20 cellular contexts compared by ENCODE assay signal in the genomic region with DNA sequence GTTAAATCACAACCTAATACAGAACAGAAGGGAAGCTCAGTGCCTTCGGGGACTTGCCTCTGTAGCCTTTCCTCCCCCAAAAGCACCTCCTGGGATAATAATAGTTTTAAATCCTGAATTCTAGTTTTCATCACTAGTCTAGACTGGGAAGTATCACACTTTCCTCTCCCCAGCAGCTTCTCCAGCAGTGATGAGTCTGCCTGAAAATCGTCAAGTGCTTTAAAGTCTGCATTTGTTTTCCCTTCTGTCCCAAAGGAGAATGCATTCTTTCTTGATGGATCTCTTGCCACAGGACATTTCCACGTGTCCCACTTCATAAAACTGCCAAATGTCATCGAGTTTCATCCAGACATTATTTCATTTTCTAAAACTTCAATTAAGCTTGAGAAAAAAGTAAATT. TPM values are rescaled to one million over a fixed set of nuclear protein-coding genes. Genes with fewer than 3 reads are reported as not detected.
DNase-seq lines count a peak whose midpoint lies in the region; ATAC-seq, FAIRE-seq and TF ChIP-seq lines count a peak whose summit lies in the region.
"Had no signal": no experiment of that assay in that cellular context is flagged by ENCODE, and none has a peak within 500 bp of the region (broad histone marks: within the 10 kb centered on the region; RNA-seq: fewer than 3 reads in every experiment).

No MANE protein-coding gene starts in this region.

- H3K9ac ChIP-seq in GM23248 (peak overlapping the region; percentile 61), iPS-20b (ENCODE audit: low read depth, low read length) (peak overlapping the region; percentile 9; the same call in 1 of the 2 replicates), skeletal muscle tissue (ENCODE audit: low read depth in 1 of 3, low read length in 3 of 3) (no peak overlapping the region)

- in situ Hi-C loops in GM23248 (cut with MboI), result no loop called here

- peak; percentile 80 for DNase-seq in GM23248
- DNase-seq in WTC11 (ENCODE audit: low spot score), result no peak
- DNase-seq in activated gamma-delta T cell (lab: John Stamatoyannopoulos, UW), result no peak
- DNase-seq in glomerular visceral epithelial cell (ENCODE audit: extremely low spot score), result no peak
- no peak for DNase-seq in GM12891 (ENCODE audit: insufficient read length, low spot score)
- DNase-seq in HTR-8/SVneo (ENCODE audit: insufficient read length, low spot score), result no peak
- DNase-seq: activated CD4-positive, CD25-positive, alpha-beta regulatory T cell treated with anti-CD3 and anti-CD28 coated beads, Interleukin-2, amount 50 U/mL, for 72 hours; activated naive CD8-positive, alpha-beta T cell treated with anti-CD3 and anti-CD28 coated beads, Interleukin-2, amount 50 U/mL, for 24 hours; central memory CD4-positive, alpha-beta T cell; effector CD4-positive, alpha-beta T cell; NCI-H524; SHP77; small intestine; thyroid gland had no signal

- H3K36me3 ChIP-seq in GM23248 (ENCODE audit: low read depth) (no peaks in the 10 kb centered on the region), iPS-20b (ENCODE audit: insufficient read depth, low read depth, low read length) (peaks cover 52% of the 10 kb centered on the region), skeletal muscle tissue (ENCODE audit: control insufficient read depth in 3 of 3, insufficient read depth in 3 of 3, low read length in 3 of 3) (no peaks in the 10 kb centered on the region)
- H3K36me3 ChIP-seq: thyroid gland had no signal

- H3K4me1 Mint-ChIP-seq in WTC11, result peaks cover 40% of the 10 kb centered on the region
- H3K4me1 Mint-ChIP-seq: activated naive CD8-positive, alpha-beta T cell treated with anti-CD3 and anti-CD28 coated beads, Interleukin-2, amount 50 U/mL, for 24 hours had no signal

- peak overlapping the region; percentile 87 for H3K27ac ChIP-seq in GM23248
- H3K27ac ChIP-seq in iPS-20b (ENCODE audit: low read length), result no peak overlapping the region
- H3K27ac ChIP-seq in skeletal muscle tissue (ENCODE audit: low read depth, low read length), result peak overlapping the region; percentile 6
- H3K27ac ChIP-seq: thyroid gland had no signal

- H3K36me3 Mint-ChIP-seq in WTC11, result peaks cover 45% of the 10 kb centered on the region

- TF ChIP-seq CTCF in WTC11 (IDR thresholded peaks at IDR 0.05), result no peak

- no peaks in the 10 kb centered on the region for H3K9me2 ChIP-seq in GM23248 (ENCODE audit: insufficient read depth)

- no peaks in the 10 kb centered on the region for H3K79me2 ChIP-seq in GM23248 (ENCODE audit: insufficient read depth)

- FAIRE-seq in GM12891 (lab: Jason Lieb, UNC) (no peak), HTR-8/SVneo (lab: Jason Lieb, UNC) (no peak)
- FAIRE-seq: D721Med, small intestine had no signal

- H3K27me3 Mint-ChIP-seq in WTC11 (ENCODE audit: low read depth), result no peaks in the 10 kb centered on the region
- H3K27me3 Mint-ChIP-seq: activated T-helper 17 cell treated with anti-CD3 and anti-CD28 coated beads, Interleukin-2, amount 50 U/mL, for 72 hours had no signal

- H3K4me1 ChIP-seq in GM23248 (ENCODE audit: insufficient read depth), result peaks cover 31% of the 10 kb centered on the region
- H3K4me1 ChIP-seq in iPS-20b (ENCODE audit: insufficient read depth, low read length), result peaks cover 18% of the 10 kb centered on the region; the same call in 1 of the 2 replicates
- H3K4me1 ChIP-seq in skeletal muscle tissue (ENCODE audit: control insufficient read depth in 3 of 3, insufficient read depth in 3 of 3, low read length in 3 of 3), result peaks cover 0 to 9% (median 2%) of the 10 kb centered on the region in 3 donors

- TF ChIP-seq POLR2A in GM12891 (IDR thresholded peaks at IDR 0.05; ENCODE audit: low read depth, low read length), result no peak

- H2AFZ ChIP-seq in GM23248, result no peak overlapping the region

- 0 out of 2 replicates have a peak overlapping the region, but pooled peaks have one; percentile 0 for H3K4me3 Mint-ChIP-seq in WTC11
- H3K4me3 Mint-ChIP-seq: activated naive CD8-positive, alpha-beta T cell treated with anti-CD3 and anti-CD28 coated beads, Interleukin-2, amount 50 U/mL, for 24 hours; activated T-helper 17 cell treated with anti-CD3 and anti-CD28 coated beads, Interleukin-2, amount 50 U/mL, for 72 hours; T-helper 2 cell treated with Interferon-gamma antibody and Interleukin-4, amounts not matched to agents 5 μg/mL and 100 μg/mL, for 36 hours had no signal

- H3K9me3 Mint-ChIP-seq in WTC11, result no peaks in the 10 kb centered on the region
- H3K9me3 Mint-ChIP-seq: activated naive CD8-positive, alpha-beta T cell treated with anti-CD3 and anti-CD28 coated beads, Interleukin-2, amount 50 U/mL, for 24 hours; activated T-helper 17 cell treated with anti-CD3 and anti-CD28 coated beads, Interleukin-2, amount 50 U/mL, for 72 hours; T-helper 2 cell treated with Interferon-gamma antibody and Interleukin-4, amounts not matched to agents 5 μg/mL and 100 μg/mL, for 36 hours had no signal

- H3K27me3 ChIP-seq in GM23248 (replicated peaks; ENCODE audit: insufficient read depth) (no peaks in the 10 kb centered on the region), iPS-20b (ENCODE audit: insufficient read depth, low read length) (no peaks in the 10 kb centered on the region), skeletal muscle tissue (ENCODE audit: control insufficient read depth in 3 of 3, insufficient read depth in 3 of 3, low read length in 3 of 3) (no peaks in the 10 kb centered on the region)
- H3K27me3 ChIP-seq: thyroid gland had no signal

- CTCF ChIA-PET in WTC11 (lab: Charles Lee), result interaction anchor here (1.1 to 1.7 kb wide), 2 partner anchors 15 to 147 kb away, joined by 3 to 11 read pairs; a partner anchor contains a TSS

- H4K20me1 ChIP-seq in GM23248 (ENCODE audit: insufficient read depth), result no peaks in the 10 kb centered on the region

- H3K9me3 ChIP-seq in GM23248 (ENCODE audit: low read depth), result no peaks in the 10 kb centered on the region
- no peaks in the 10 kb centered on the region for H3K9me3 ChIP-seq in iPS-20b (ENCODE audit: insufficient read depth, low read depth, low read length)
- H3K9me3 ChIP-seq in skeletal muscle tissue (ENCODE audit: control insufficient read depth in 3 of 3, low read length in 3 of 3), result no peaks in the 10 kb centered on the region
- H3K9me3 ChIP-seq: thyroid gland had no signal

- POLR2A ChIA-PET in WTC11 (lab: Charles Lee), result interaction anchor here (1.0 kb wide), 1 partner anchor 15 kb away, joined by 3 read pairs; a partner anchor contains a TSS

- no peak for ATAC-seq in WTC11
- ATAC-seq: activated naive CD8-positive, alpha-beta T cell treated with anti-CD3 and anti-CD28 coated beads, Interleukin-2, amount 50 U/mL, for 24 hours; activated T-helper 17 cell treated with anti-CD3 and anti-CD28 coated beads, Interleukin-2, amount 50 U/mL, for 72 hours; HCT116 had no signal

- H3F3A ChIP-seq in GM23248 (ENCODE audit: insufficient read depth), result peaks cover 50% of the 10 kb centered on the region

- peak overlapping the region; percentile 76 for H3K4me2 ChIP-seq in GM23248 (ENCODE audit: unreplicated experiment)

- peak overlapping the region; percentile 60 for H3K4me3 ChIP-seq in GM23248
- no peak overlapping the region for H3K4me3 ChIP-seq in iPS-20b (ENCODE audit: low read length)
- no peak overlapping the region for H3K4me3 ChIP-seq in skeletal muscle tissue (ENCODE audit: low read length in 3 of 3)
- H3K4me3 ChIP-seq: thyroid gland had no signal

- peak overlapping the region; percentile 1 for H3K27ac Mint-ChIP-seq in WTC11
- H3K27ac Mint-ChIP-seq: activated naive CD8-positive, alpha-beta T cell treated with anti-CD3 and anti-CD28 coated beads, Interleukin-2, amount 50 U/mL, for 24 hours; activated T-helper 17 cell treated with anti-CD3 and anti-CD28 coated beads, Interleukin-2, amount 50 U/mL, for 72 hours; T-helper 2 cell treated with Interferon-gamma antibody and Interleukin-4, amounts not matched to agents 5 μg/mL and 100 μg/mL, for 36 hours had no signal

- WGBS in GM23248 (ENCODE audit: low coverage in 1 of 2, low lambda C conversion rate in 2 of 2, missing lambda C conversion rate in 2 of 2), 2 experiments, result 1 to 2% methylated on average over 4 of the region's 4 CpGs

TF ChIP-seq in GM12891, 5 proteins besides CTCF, POLR2A, EP300 and RAD21:
- TF ChIP-seq SPI1 (IDR thresholded peaks at IDR 0.05; ENCODE audit: low read depth, low read length), result no peak
- no peak for TF ChIP-seq TAF1 (IDR thresholded peaks at IDR 0.05; ENCODE audit: low read depth, low read length)
- no peak for TF ChIP-seq POLR2AphosphoS5 (IDR thresholded peaks at IDR 0.05; ENCODE audit: low read depth, low read length)
- no peak for TF ChIP-seq POU2F2 (IDR thresholded peaks at IDR 0.05; ENCODE audit: low read depth, low read length)
- TF ChIP-seq PAX5 (IDR thresholded peaks at IDR 0.05; ENCODE audit: insufficient read depth, low read length, severe bottlenecking), result no peak

RNA-seq across cellular contexts. Expression of a gene that starts 15.0 kb away (rescaled TPM):
- 53.0 and 62.2 TPM in 2 replicates for total RNA-seq in GM23248 (2014; rRNA removed; shearing (Covaris generic))
- 80.5 and 82.8 TPM in 2 replicates for polyA plus RNA-seq in GM23248 (2016; fragmentation: Nextera tagmentation; extraction: Ambion mirVana)
- total RNA-seq in WTC11 (2021) (157 to 179 TPM (median 176 TPM) in 3 replicates), skeletal muscle tissue (20.4 TPM)
- polyA plus RNA-seq in GM12891 (2012; ENCODE audit: low read depth, missing spikeins), result 1.0 TPM

Comparison
In these comparisons a context has a peak if more than half of its experiments do, and no peak if none do; other contexts are left out.
1. H3K9ac ChIP-seq: peak in GM23248 (single experiment) and iPS-20b (single experiment); none in skeletal muscle tissue (0 of 3).